Comparison of ENCODE assay signal across 13 cellular contexts in genomic region chr16:56965939-56966515, GRCh38. TPM values are rescaled to one million over a fixed set of nuclear protein-coding genes. Genes with fewer than 3 reads are reported as not detected.
DNase-seq lines count a peak whose midpoint lies in the region; ATAC-seq and TF ChIP-seq lines count a peak whose summit lies in the region.
"Had no signal": no experiment of that assay in that cellular context is flagged by ENCODE, and none has a peak within 500 bp of the region (broad histone marks: within the 10 kb centered on the region; RNA-seq: fewer than 3 reads in every experiment).

No MANE protein-coding gene starts in this region.

- H3K4me1 Mint-ChIP-seq in CD4-positive, CD25-positive, alpha-beta regulatory T cell = peaks cover 6 to 25% (median 19%) of the 10 kb centered on the region in 4 donors
- peaks cover 21% of the 10 kb centered on the region for H3K4me1 Mint-ChIP-seq in activated naive CD8-positive, alpha-beta T cell treated with anti-CD3 and anti-CD28 coated beads, Interleukin-2, amount 50 U/mL, for 24 hours
- H3K4me1 Mint-ChIP-seq in naive B cell = peaks cover 23 to 29% (median 25%) of the 10 kb centered on the region in 3 donors

- H3K4me3 Mint-ChIP-seq in CD4-positive, CD25-positive, alpha-beta regulatory T cell = peak overlapping the region in 2 of 4 donors; percentile 16 to 56
- no peak overlapping the region for H3K4me3 Mint-ChIP-seq in activated naive CD8-positive, alpha-beta T cell treated with anti-CD3 and anti-CD28 coated beads, Interleukin-2, amount 50 U/mL, for 24 hours
- peak overlapping the region in 4 of 8 donors; percentile 5 to 62 (median 34) for H3K4me3 Mint-ChIP-seq in naive B cell

- H3K4me3 ChIP-seq in CD4-positive, CD25-positive, alpha-beta regulatory T cell (ENCODE audit: low read depth, low read length) = no peak overlapping the region
- H3K4me3 ChIP-seq in HL-60 (replicated peaks; ENCODE audit: insufficient read depth, low read length) = no peak overlapping the region
- H3K4me3 ChIP-seq: ascending aorta had no signal

- H3K27me3 ChIP-seq in CD4-positive, CD25-positive, alpha-beta regulatory T cell (ENCODE audit: control insufficient read depth, insufficient read depth, low read length) = no peaks in the 10 kb centered on the region
- H3K27me3 ChIP-seq in HL-60 (ENCODE audit: insufficient read depth, poor library complexity, severe bottlenecking) = no peaks in the 10 kb centered on the region
- H3K27me3 ChIP-seq: ascending aorta had no signal

- H3K27ac Mint-ChIP-seq in CD4-positive, CD25-positive, alpha-beta regulatory T cell = peak overlapping the region in 2 of 3 donors; percentile 84 to 88
- H3K27ac Mint-ChIP-seq in activated naive CD8-positive, alpha-beta T cell treated with anti-CD3 and anti-CD28 coated beads, Interleukin-2, amount 50 U/mL, for 24 hours = peak overlapping the region; percentile 86
- peak overlapping the region; percentile 61 to 92 (median 84) for H3K27ac Mint-ChIP-seq in naive B cell

- H3K36me3 Mint-ChIP-seq in CD4-positive, CD25-positive, alpha-beta regulatory T cell = no peaks in the 10 kb centered on the region
- H3K36me3 Mint-ChIP-seq in activated naive CD8-positive, alpha-beta T cell treated with anti-CD3 and anti-CD28 coated beads, Interleukin-2, amount 50 U/mL, for 24 hours (ENCODE audit: low read depth) = no peaks in the 10 kb centered on the region
- no peaks in the 10 kb centered on the region for H3K36me3 Mint-ChIP-seq in naive B cell

- peaks cover 6% of the 10 kb centered on the region for H3K27me3 Mint-ChIP-seq in CD4-positive, CD25-positive, alpha-beta regulatory T cell
- H3K27me3 Mint-ChIP-seq in activated naive CD8-positive, alpha-beta T cell treated with anti-CD3 and anti-CD28 coated beads, Interleukin-2, amount 50 U/mL, for 24 hours = no peaks in the 10 kb centered on the region
- no peaks in the 10 kb centered on the region for H3K27me3 Mint-ChIP-seq in naive B cell

- H3K4me1 ChIP-seq in CD4-positive, CD25-positive, alpha-beta regulatory T cell (ENCODE audit: control insufficient read depth, insufficient read depth, low read length, poor library complexity, severe bottlenecking) = peaks cover 13% of the 10 kb centered on the region

- H3K36me3 ChIP-seq in CD4-positive, CD25-positive, alpha-beta regulatory T cell (ENCODE audit: control insufficient read depth, insufficient read depth, low read length) = no peaks in the 10 kb centered on the region
- H3K36me3 ChIP-seq: ascending aorta had no signal

- DNase-seq in CD4-positive, CD25-positive, alpha-beta regulatory T cell = no peak
- DNase-seq in HL-60 (ENCODE audit: low read depth in 1 of 2, low spot score in 1 of 2) (peak in 1 of 2 experiments; percentile 33), naive B cell (no peak), HPDE6-E6E7 (ENCODE audit: extremely low spot score) (no peak), left colon (no peak), SK-N-DZ (ENCODE audit: low spot score) (no peak)
- DNase-seq in activated naive CD8-positive, alpha-beta T cell treated with anti-CD3 and anti-CD28 coated beads, Interleukin-2, amount 50 U/mL, for 24 hours = no peak
- DNase-seq: DMS 273 treated with DMSO at 0.1 percent for 48 hours; NCI-H1105; stimulated activated naive CD4-positive, alpha-beta T cell treated with Interleukin-2 at 50 U/mL for 16 hours had no signal

- no peak for TF ChIP-seq CTCF in HL-60 (IDR thresholded peaks at IDR 0.05; ENCODE audit: insufficient read depth, low read length)

- no peak for ATAC-seq in CD4-positive, CD25-positive, alpha-beta regulatory T cell (ENCODE audit: low read depth in 2 of 2)
- ATAC-seq in activated naive CD8-positive, alpha-beta T cell treated with anti-CD3 and anti-CD28 coated beads, Interleukin-2, amount 50 U/mL, for 24 hours = no peak
- ATAC-seq in naive B cell (ENCODE audit: low read depth in 2 of 2) (no peak), left colon (no peak), HG02642 (IDR thresholded peaks at IDR 0.05; ENCODE audit: poor library complexity, unreplicated experiment) (no peak)

- peaks cover 0 to 2% (median 0%) of the 10 kb centered on the region in 7 donors for H3K9me3 Mint-ChIP-seq in CD4-positive, CD25-positive, alpha-beta regulatory T cell
- H3K9me3 Mint-ChIP-seq in activated naive CD8-positive, alpha-beta T cell treated with anti-CD3 and anti-CD28 coated beads, Interleukin-2, amount 50 U/mL, for 24 hours = no peaks in the 10 kb centered on the region
- no peaks in the 10 kb centered on the region for H3K9me3 Mint-ChIP-seq in naive B cell

- H3K27ac ChIP-seq in CD4-positive, CD25-positive, alpha-beta regulatory T cell (ENCODE audit: insufficient read depth, low read length, poor library complexity, severe bottlenecking) = no peak overlapping the region
- H3K27ac ChIP-seq in HL-60 (replicated peaks) = peak overlapping the region; percentile 78
- H3K27ac ChIP-seq: ascending aorta, VCaP had no signal

- H3K9me3 ChIP-seq in CD4-positive, CD25-positive, alpha-beta regulatory T cell (ENCODE audit: control insufficient read depth in 2 of 2, low read length in 2 of 2) = no peaks in the 10 kb centered on the region
- H3K9me3 ChIP-seq: ascending aorta had no signal

- intact Hi-C loops in left colon (cut with DNase I, micrococcal nuclease) = no loop called here

RNA-seq across cellular contexts. Expression of gene CETP, which starts 4.3 kb away (rescaled TPM):
- not detected for total RNA-seq in CD4-positive, CD25-positive, alpha-beta regulatory T cell
- polyA plus RNA-seq in CD4-positive, CD25-positive, alpha-beta regulatory T cell = under 1 TPM in 1 of 4 donors, not detected in 3; 0.27 TPM
- under 1 TPM in 4 of 6 donors, not detected in 2; 0.25 to 0.72 (median 0.27) TPM for polyA plus RNA-seq in naive B cell (ENCODE audit: low read depth in 6 of 6)
- total RNA-seq in left colon = under 1 TPM in 1 of 2 donors, not detected in 1; 0.28 TPM
- 0.48 TPM in 1 of 2 replicates, not detected in the other for polyA plus RNA-seq in SK-N-DZ (2014; cell fraction: cytosol; rRNA removed)
- polyA plus RNA-seq in SK-N-DZ (2014; cell fraction: nucleus; rRNA removed) = not detected in 2 replicates
- total RNA-seq: ascending aorta had no signal

RNA-seq across cellular contexts. Expression of gene NLRC5, which starts 23.3 kb away (rescaled TPM):
- 842 TPM for total RNA-seq in CD4-positive, CD25-positive, alpha-beta regulatory T cell
- 100 to 1,000 TPM in 1 of 4 donors, 10 to 100 TPM in 3; 75.3 to 112 (median 97.2) TPM for polyA plus RNA-seq in CD4-positive, CD25-positive, alpha-beta regulatory T cell
- 10 to 100 TPM in 5 of 6 donors, 1 to 10 TPM in 1; 2.9 to 42.9 (median 29.9) TPM for polyA plus RNA-seq in naive B cell (ENCODE audit: low read depth in 6 of 6)
- 100 to 1,000 TPM in 1 of 2 donors, 10 to 100 TPM in 1; 57.7 to 125 TPM for total RNA-seq in left colon
- not detected in 2 replicates for polyA plus RNA-seq in SK-N-DZ (2014; cell fraction: cytosol; rRNA removed)
- polyA plus RNA-seq in SK-N-DZ (2014; cell fraction: nucleus; rRNA removed) = 1.1 TPM in 1 of 2 replicates, not detected in the other

RNA-seq across cellular contexts. Expression of gene HERPUD1, which starts 34.1 kb away (rescaled TPM):
- 454 TPM for total RNA-seq in CD4-positive, CD25-positive, alpha-beta regulatory T cell
- polyA plus RNA-seq in CD4-positive, CD25-positive, alpha-beta regulatory T cell = 100 to 1,000 TPM; 133 to 174 (median 144) TPM
- 1,000 to 10,000 TPM in 1 of 6 donors, 100 to 1,000 TPM in 5; 235 to 1,138 (median 264) TPM for polyA plus RNA-seq in naive B cell (ENCODE audit: low read depth in 6 of 6)
- total RNA-seq in left colon = 100 to 1,000 TPM; 156 to 184 TPM
- 37.4 and 55.6 TPM in 2 replicates for polyA plus RNA-seq in SK-N-DZ (2014; cell fraction: cytosol; rRNA removed)
- 47.9 and 58.8 TPM in 2 replicates for polyA plus RNA-seq in SK-N-DZ (2014; cell fraction: nucleus; rRNA removed)
